In genomic region chr19:35309481-35310279, GRCh38 we compare ENCODE assay signal across 1 cellular context.
TF ChIP-seq lines count a peak whose summit lies in the region.

No MANE protein-coding gene starts in this region.

TF ChIP-seq in K562, 482 proteins besides CTCF, POLR2A, EP300 and RAD21 (continued from another document and continues in another):
- TF ChIP-seq, protein P1, sequence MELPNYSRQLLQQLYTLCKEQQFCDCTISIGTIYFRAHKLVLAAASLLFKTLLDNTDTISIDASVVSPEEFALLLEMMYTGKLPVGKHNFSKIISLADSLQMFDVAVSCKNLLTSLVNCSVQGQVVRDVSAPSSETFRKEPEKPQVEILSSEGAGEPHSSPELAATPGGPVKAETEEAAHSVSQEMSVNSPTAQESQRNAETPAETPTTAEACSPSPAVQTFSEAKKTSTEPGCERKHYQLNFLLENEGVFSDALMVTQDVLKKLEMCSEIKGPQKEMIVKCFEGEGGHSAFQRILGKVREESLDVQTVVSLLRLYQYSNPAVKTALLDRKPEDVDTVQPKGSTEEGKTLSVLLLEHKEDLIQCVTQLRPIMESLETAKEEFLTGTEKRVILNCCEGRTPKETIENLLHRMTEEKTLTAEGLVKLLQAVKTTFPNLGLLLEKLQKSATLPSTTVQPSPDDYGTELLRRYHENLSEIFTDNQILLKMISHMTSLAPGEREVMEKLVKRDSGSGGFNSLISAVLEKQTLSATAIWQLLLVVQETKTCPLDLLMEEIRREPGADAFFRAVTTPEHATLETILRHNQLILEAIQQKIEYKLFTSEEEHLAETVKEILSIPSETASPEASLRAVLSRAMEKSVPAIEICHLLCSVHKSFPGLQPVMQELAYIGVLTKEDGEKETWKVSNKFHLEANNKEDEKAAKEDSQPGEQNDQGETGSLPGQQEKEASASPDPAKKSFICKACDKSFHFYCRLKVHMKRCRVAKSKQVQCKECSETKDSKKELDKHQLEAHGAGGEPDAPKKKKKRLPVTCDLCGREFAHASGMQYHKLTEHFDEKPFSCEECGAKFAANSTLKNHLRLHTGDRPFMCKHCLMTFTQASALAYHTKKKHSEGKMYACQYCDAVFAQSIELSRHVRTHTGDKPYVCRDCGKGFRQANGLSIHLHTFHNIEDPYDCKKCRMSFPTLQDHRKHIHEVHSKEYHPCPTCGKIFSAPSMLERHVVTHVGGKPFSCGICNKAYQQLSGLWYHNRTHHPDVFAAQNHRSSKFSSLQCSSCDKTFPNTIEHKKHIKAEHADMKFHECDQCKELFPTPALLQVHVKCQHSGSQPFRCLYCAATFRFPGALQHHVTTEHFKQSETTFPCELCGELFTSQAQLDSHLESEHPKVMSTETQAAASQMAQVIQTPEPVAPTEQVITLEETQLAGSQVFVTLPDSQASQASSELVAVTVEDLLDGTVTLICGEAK (IDR thresholded peaks at IDR 0.05): no peak
- TF ChIP-seq, protein P1 (CRISPR knock-in tag; IDR thresholded peaks at IDR 0.05): no peak
- TF ChIP-seq SIN3A (IDR thresholded peaks at IDR 0.05; ENCODE audit: borderline replicate concordance in 2 of 2, control insufficient read depth in 1 of 2, low read depth in 2 of 2, low read length in 2 of 2) (no peak), MCM7 (IDR thresholded peaks at IDR 0.05) (no peak), HMGN3 (IDR thresholded peaks at IDR 0.05; ENCODE audit: borderline replicate concordance, extremely low read depth, insufficient read length, low read depth, low read length) (no peak), RBM22 (IDR thresholded peaks at IDR 0.05; ENCODE audit: low read depth, low read length, poor library complexity, severe bottlenecking) (no peak), ARID1B (IDR thresholded peaks at IDR 0.05) (0 out of 2 replicates have a peak, but pooled peaks have one; percentile 23), ZNF57 (CRISPR knock-in tag; IDR thresholded peaks at IDR 0.05) (no peak), ARNT (IDR thresholded peaks at IDR 0.05) (no peak), CEBPB (tag; IDR thresholded peaks at IDR 0.05) (no peak), KLF10 (CRISPR knock-in tag; IDR thresholded peaks at IDR 0.05) (0 out of 2 replicates have a peak, but pooled peaks have one; percentile 58), HMG20B (CRISPR knock-in tag; IDR thresholded peaks at IDR 0.05) (no peak), PATZ1 (CRISPR knock-in tag; IDR thresholded peaks at IDR 0.05; ENCODE audit: borderline replicate concordance) (no peak), JUND (IDR thresholded peaks at IDR 0.05; ENCODE audit: borderline replicate concordance, low read depth, low read length) (peak; percentile 23; the same call in 1 of the 2 replicates), JUND (tag; IDR thresholded peaks at IDR 0.05; ENCODE audit: borderline replicate concordance, low read depth, low read length) (peak; percentile 39; the same call in 1 of the 3 replicates), PRMT5 (CRISPR knock-in tag; IDR thresholded peaks at IDR 0.05) (no peak), ZNF121 (CRISPR knock-in tag; conservative IDR thresholded peaks at IDR 0.05) (no peak), ZNF668 (CRISPR knock-in tag; IDR thresholded peaks at IDR 0.05) (peak; percentile 88), ARHGAP35 (IDR thresholded peaks at IDR 0.05; ENCODE audit: partially characterized antibody) (no peak), TCF15 (CRISPR knock-in tag; IDR thresholded peaks at IDR 0.05) (no peak), IRF2 (CRISPR knock-in tag; IDR thresholded peaks at IDR 0.05) (0 out of 2 replicates have a peak, but pooled peaks have one; percentile 14), KDM4B (IDR thresholded peaks at IDR 0.05; ENCODE audit: borderline replicate concordance in 2 of 2, low read depth in 1 of 2) (no peak), ETS2 (tag; IDR thresholded peaks at IDR 0.05; ENCODE audit: borderline replicate concordance, poor library complexity, severe bottlenecking) (no peak), NUFIP1 (IDR thresholded peaks at IDR 0.05; ENCODE audit: partially characterized antibody) (peak; percentile 78), HCFC1 (IDR thresholded peaks at IDR 0.05; ENCODE audit: low read depth, low read length) (no peak), RB1 (IDR thresholded peaks at IDR 0.05; ENCODE audit: low read depth) (no peak), SRSF7 (optimal IDR thresholded peaks at IDR 0.05; ENCODE audit: low read depth, low read length) (no peak), ZNF507 (tag; conservative IDR thresholded peaks at IDR 0.05) (no peak), TGIF2 (CRISPR knock-in tag; IDR thresholded peaks at IDR 0.05) (no peak), BCLAF1 (IDR thresholded peaks at IDR 0.05; ENCODE audit: borderline replicate concordance in 1 of 2, control insufficient read depth in 1 of 2, low read depth in 2 of 2, low read length in 1 of 2) (no peak), BCOR (IDR thresholded peaks at IDR 0.05) (no peak), HDAC1 (IDR thresholded peaks at IDR 0.05) (peak in 1 of 2 experiments; percentile 43; a peak in 2 of 4 replicates), MTA1 (IDR thresholded peaks at IDR 0.05; ENCODE audit: borderline replicate concordance) (no peak), ZNF444 (CRISPR knock-in tag; IDR thresholded peaks at IDR 0.05) (no peak), CHD4 (IDR thresholded peaks at IDR 0.05; ENCODE audit: insufficient read depth, insufficient replicate concordance, low read depth, low read length, poor library complexity, severe bottlenecking) (no peak), PML (IDR thresholded peaks at IDR 0.05; ENCODE audit: low read length) (no peak), ZNF146 (CRISPR knock-in tag; IDR thresholded peaks at IDR 0.05; ENCODE audit: unreplicated experiment) (no peak), PHF8 (IDR thresholded peaks at IDR 0.05; ENCODE audit: borderline replicate concordance, low read length) (peak; percentile 27; the same call in 1 of the 2 replicates)
- TF ChIP-seq, protein P2, sequence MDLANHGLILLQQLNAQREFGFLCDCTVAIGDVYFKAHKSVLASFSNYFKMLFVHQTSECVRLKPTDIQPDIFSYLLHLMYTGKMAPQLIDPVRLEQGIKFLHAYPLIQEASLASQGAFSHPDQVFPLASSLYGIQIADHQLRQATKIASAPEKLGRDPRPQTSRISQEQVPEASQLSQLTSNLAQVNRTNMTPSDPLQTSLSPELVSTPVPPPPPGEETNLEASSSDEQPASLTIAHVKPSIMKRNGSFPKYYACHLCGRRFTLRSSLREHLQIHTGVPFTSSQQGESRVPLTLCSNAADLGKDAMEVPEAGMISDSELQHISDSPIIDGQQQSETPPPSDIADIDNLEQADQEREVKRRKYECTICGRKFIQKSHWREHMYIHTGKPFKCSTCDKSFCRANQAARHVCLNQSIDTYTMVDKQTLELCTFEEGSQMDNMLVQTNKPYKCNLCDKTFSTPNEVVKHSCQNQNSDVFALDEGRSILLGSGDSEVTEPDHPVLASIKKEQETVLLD (IDR thresholded peaks at IDR 0.05): peak; percentile 56
- TF ChIP-seq, protein P3, sequence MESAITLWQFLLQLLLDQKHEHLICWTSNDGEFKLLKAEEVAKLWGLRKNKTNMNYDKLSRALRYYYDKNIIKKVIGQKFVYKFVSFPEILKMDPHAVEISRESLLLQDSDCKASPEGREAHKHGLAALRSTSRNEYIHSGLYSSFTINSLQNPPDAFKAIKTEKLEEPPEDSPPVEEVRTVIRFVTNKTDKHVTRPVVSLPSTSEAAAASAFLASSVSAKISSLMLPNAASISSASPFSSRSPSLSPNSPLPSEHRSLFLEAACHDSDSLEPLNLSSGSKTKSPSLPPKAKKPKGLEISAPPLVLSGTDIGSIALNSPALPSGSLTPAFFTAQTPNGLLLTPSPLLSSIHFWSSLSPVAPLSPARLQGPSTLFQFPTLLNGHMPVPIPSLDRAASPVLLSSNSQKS (CRISPR knock-in tag; IDR thresholded peaks at IDR 0.05): no peak
- TF ChIP-seq, protein P4, sequence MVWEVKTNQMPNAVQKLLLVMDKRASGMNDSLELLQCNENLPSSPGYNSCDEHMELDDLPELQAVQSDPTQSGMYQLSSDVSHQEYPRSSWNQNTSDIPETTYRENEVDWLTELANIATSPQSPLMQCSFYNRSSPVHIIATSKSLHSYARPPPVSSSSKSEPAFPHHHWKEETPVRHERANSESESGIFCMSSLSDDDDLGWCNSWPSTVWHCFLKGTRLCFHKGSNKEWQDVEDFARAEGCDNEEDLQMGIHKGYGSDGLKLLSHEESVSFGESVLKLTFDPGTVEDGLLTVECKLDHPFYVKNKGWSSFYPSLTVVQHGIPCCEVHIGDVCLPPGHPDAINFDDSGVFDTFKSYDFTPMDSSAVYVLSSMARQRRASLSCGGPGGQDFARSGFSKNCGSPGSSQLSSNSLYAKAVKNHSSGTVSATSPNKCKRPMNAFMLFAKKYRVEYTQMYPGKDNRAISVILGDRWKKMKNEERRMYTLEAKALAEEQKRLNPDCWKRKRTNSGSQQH (CRISPR knock-in tag; IDR thresholded peaks at IDR 0.05): peak; percentile 69; the same call in 1 of the 2 replicates
- TF ChIP-seq, protein P5, sequence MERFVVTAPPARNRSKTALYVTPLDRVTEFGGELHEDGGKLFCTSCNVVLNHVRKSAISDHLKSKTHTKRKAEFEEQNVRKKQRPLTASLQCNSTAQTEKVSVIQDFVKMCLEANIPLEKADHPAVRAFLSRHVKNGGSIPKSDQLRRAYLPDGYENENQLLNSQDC (CRISPR knock-in tag; IDR thresholded peaks at IDR 0.05): no peak
- TF ChIP-seq, protein P6, sequence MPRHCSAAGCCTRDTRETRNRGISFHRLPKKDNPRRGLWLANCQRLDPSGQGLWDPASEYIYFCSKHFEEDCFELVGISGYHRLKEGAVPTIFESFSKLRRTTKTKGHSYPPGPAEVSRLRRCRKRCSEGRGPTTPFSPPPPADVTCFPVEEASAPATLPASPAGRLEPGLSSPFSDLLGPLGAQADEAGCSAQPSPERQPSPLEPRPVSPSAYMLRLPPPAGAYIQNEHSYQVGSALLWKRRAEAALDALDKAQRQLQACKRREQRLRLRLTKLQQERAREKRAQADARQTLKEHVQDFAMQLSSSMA (CRISPR knock-in tag; IDR thresholded peaks at IDR 0.05): 0 out of 2 replicates have a peak, but pooled peaks have one; percentile 30
- TF ChIP-seq, protein P7, sequence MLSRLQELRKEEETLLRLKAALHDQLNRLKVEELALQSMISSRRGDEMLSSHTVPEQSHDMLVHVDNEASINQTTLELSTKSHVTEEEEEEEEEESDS (CRISPR knock-in tag; IDR thresholded peaks at IDR 0.05): no peak
